ENCODE assay signal across 7 cellular contexts in the genomic region with DNA sequence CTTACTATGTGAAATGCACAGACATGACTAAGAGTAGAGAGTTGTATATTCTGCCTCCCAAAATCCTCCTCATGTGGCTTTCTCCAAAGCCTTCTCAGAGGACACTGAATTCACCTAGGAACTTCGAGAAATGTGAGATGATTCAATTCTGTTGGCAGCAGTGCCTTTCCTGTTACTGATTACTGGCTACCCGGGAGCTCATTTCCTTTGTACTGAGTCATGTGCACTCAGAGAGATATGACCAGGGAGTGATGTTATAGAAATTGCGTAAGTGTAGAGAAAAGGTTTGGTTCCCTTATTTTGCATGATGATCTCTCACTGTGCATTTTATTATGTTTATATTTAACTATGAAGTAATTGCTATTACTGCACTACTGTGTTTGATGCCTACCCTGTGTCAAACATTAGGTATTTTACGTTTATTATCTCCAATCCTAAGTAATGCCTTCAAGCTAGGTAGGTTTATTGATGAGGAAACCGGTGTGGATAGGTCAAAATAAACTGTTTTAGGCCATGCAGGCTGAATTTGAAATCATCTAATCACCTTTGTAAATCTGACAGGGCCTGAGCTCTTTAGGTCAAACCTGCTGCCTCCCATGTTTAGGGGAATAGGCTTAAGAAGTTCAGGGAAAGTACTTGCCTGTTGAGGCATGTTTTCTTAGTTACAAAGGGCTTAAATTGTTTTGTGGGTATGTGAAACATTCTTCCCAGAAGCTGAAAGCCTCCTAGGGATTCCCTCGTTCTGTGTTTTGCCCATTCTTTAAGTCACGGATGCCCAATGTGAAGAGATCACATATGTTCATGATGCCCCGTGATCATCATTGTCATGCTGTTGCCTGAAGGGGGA.
DNase-seq lines count a peak whose midpoint lies in the region; ATAC-seq and TF ChIP-seq lines count a peak whose summit lies in the region.

No MANE protein-coding gene starts in this region.

- peak; percentile 29 for DNase-seq in NCI-H2196 treated with DMSO at 0.1 percent for 48 hours (lab: John Stamatoyannopoulos, UW; ENCODE audit: unreplicated experiment)
- DNase-seq in cerebellar cortex (ENCODE audit: low spot score), result peak; percentile 54
- peak; percentile 63 for DNase-seq in lung (ENCODE audit: low spot score)
- peak in 1 of 2 donors; percentile 41 for DNase-seq in aorta
- DNase-seq in MM.1S, result no peak

- peaks cover 1 to 26% of the 10 kb centered on the region in 2 donors for H3K4me1 ChIP-seq in lung (ENCODE audit: control insufficient read depth in 2 of 2, insufficient read depth in 2 of 2, low read length in 2 of 2)
- peaks cover 2 to 9% of the 10 kb centered on the region in 2 donors for H3K4me1 ChIP-seq in aorta (ENCODE audit: control insufficient read depth in 1 of 2, insufficient read depth in 2 of 2, low read length in 2 of 2)
- H3K4me1 ChIP-seq in MM.1S (ENCODE audit: low read length), result peaks cover 4% of the 10 kb centered on the region; the same call in 1 of the 2 replicates

- H2AFZ ChIP-seq in MM.1S (ENCODE audit: low read length), result no peak overlapping the region

- intact Hi-C loops in aorta (cut with DNase I), result loop anchor here in 1 of 2 donors (10.0 kb wide), 1 partner anchor 73 kb away; no protein-coding TSS in a partner anchor

- H3K79me2 ChIP-seq in MM.1S (ENCODE audit: low read length), result no peaks in the 10 kb centered on the region

- H3K36me3 ChIP-seq in lung (ENCODE audit: control insufficient read depth in 2 of 2, insufficient read depth in 2 of 2, low read length in 2 of 2) (peaks cover 0 to 1% of the 10 kb centered on the region in 2 donors), aorta (ENCODE audit: control insufficient read depth in 1 of 2, insufficient read depth in 2 of 2, low read length in 1 of 2) (no peaks in the 10 kb centered on the region), MM.1S (replicated peaks; ENCODE audit: insufficient read depth, low read length) (no peaks in the 10 kb centered on the region)

- no peak overlapping the region for H3K4me2 ChIP-seq in MM.1S (ENCODE audit: low read depth, low read length)

- no peaks in the 10 kb centered on the region for H3F3A ChIP-seq in MM.1S (ENCODE audit: insufficient read depth, low read length)

- peak; percentile 92 for ATAC-seq in GM18511 (IDR thresholded peaks at IDR 0.05; ENCODE audit: unreplicated experiment)
- ATAC-seq in HG02642 (IDR thresholded peaks at IDR 0.05; ENCODE audit: poor library complexity, unreplicated experiment), result peak; percentile 81
- ATAC-seq in lung (ENCODE audit: insufficient read depth, low FRiP score), result peak; percentile 81
- ATAC-seq in aorta (ENCODE audit: low FRiP score), result peak; percentile 84

- TF ChIP-seq CTCF in lung (IDR thresholded peaks at IDR 0.05; ENCODE audit: control extremely low read depth, extremely low read depth) (no peak), MM.1S (IDR thresholded peaks at IDR 0.05; ENCODE audit: low read length) (no peak)

- H3K27me3 ChIP-seq in lung (ENCODE audit: control insufficient read depth, insufficient read depth), result no peaks in the 10 kb centered on the region
- no peaks in the 10 kb centered on the region for H3K27me3 ChIP-seq in aorta (ENCODE audit: control insufficient read depth in 1 of 2, insufficient read depth in 2 of 2, low read length in 1 of 2)
- no peaks in the 10 kb centered on the region for H3K27me3 ChIP-seq in MM.1S (replicated peaks; ENCODE audit: insufficient read depth, low read length)

- H4K20me1 ChIP-seq in MM.1S (ENCODE audit: insufficient read depth, low read length), result no peaks in the 10 kb centered on the region

- WGBS in lung, 2 donors, result 45 to 46% methylated on average over 8 of the region's 8 CpGs
- WGBS in aorta, 2 donors, result 51 to 55% methylated on average over 8 of the region's 8 CpGs

- H3K4me3 ChIP-seq in lung (no peak overlapping the region), aorta (ENCODE audit: low read length in 2 of 2) (no peak overlapping the region), MM.1S (ENCODE audit: low read length) (no peak overlapping the region)

- no peak overlapping the region for H3K9ac ChIP-seq in MM.1S (ENCODE audit: low read length)

- peak overlapping the region; percentile 83 to 89 for H3K27ac ChIP-seq in lung (ENCODE audit: low read depth in 1 of 2, low read length in 1 of 2)
- no peak overlapping the region for H3K27ac ChIP-seq in aorta (ENCODE audit: low read depth in 1 of 2, low read length in 2 of 2)
- H3K27ac ChIP-seq in MM.1S (ENCODE audit: low read length), result no peak overlapping the region

- H3K9me2 ChIP-seq in MM.1S (replicated peaks; ENCODE audit: insufficient read depth, low read length), result no peaks in the 10 kb centered on the region

- H3K9me3 ChIP-seq in lung (ENCODE audit: control insufficient read depth in 2 of 2, insufficient read depth in 1 of 2, low read length in 1 of 2) (no peaks in the 10 kb centered on the region), aorta (ENCODE audit: control insufficient read depth, low read length) (no peaks in the 10 kb centered on the region), MM.1S (replicated peaks; ENCODE audit: insufficient read depth, low read length) (no peaks in the 10 kb centered on the region)

Comparison
In these comparisons a context has a peak if more than half of its experiments do, and no peak if none do; other contexts are left out.
1. H3K27ac ChIP-seq: peak in lung (2 of 2); none in aorta (0 of 2) and MM.1S (single experiment).
2. Peak in every context shown above with its lines, with median percentiles within 50 percentile points of each other: ATAC-seq.